ENCODE assay signal across 19 cellular contexts in genomic region chr18:27244259-27244658, GRCh38. TPM values are rescaled to one million over a fixed set of nuclear protein-coding genes. Genes with fewer than 3 reads are reported as not detected.
A peak's percentile ranks its signal among the peaks of the same experiment; 100 is the strongest.
DNase-seq lines count a peak whose midpoint lies in the region; ATAC-seq and TF ChIP-seq lines count a peak whose summit lies in the region.
"Had no signal": no experiment of that assay in that cellular context is flagged by ENCODE, and none has a peak within 500 bp of the region (broad histone marks: within the 10 kb centered on the region; RNA-seq: fewer than 3 reads in every experiment).

No MANE protein-coding gene starts in this region.

- no peak overlapping the region for H2AFZ ChIP-seq in GM23338

- no peaks in the 10 kb centered on the region for H3K27me3 Mint-ChIP-seq in GM23338 (ENCODE audit: insufficient read depth, low read depth, poor library complexity)
- no peaks in the 10 kb centered on the region for H3K27me3 Mint-ChIP-seq in WTC11 (ENCODE audit: low read depth)
- H3K27me3 Mint-ChIP-seq: CD4-positive, alpha-beta memory T cell; CD4-positive, CD25-positive, alpha-beta regulatory T cell; CD8-positive, alpha-beta memory T cell had no signal

- peak; percentile 17 for DNase-seq in GM23338 (ENCODE audit: low spot score)
- no peak for DNase-seq in WTC11 (ENCODE audit: low spot score)
- no peak for DNase-seq in activated CD4-positive, alpha-beta T cell treated with anti-CD3 and anti-CD28 coated beads for 4 hours
- DNase-seq in NCI-H510A treated with DMSO at 0.1 percent for 48 hours (lab: John Stamatoyannopoulos, UW): no peak
- DNase-seq: 8988T; ACHN; BE2C; C1 segment of cervical spinal cord; CD4-positive, alpha-beta memory T cell; CD4-positive, CD25-positive, alpha-beta regulatory T cell; CD8-positive, alpha-beta memory T cell; COR-L47; DMS79 treated with DMSO at 0.1 percent for 48 hours; GF-D8 had no signal

- no peaks in the 10 kb centered on the region for H3K27me3 ChIP-seq in GM23338 (ENCODE audit: insufficient read depth)
- H3K27me3 ChIP-seq: BE2C, BLaER1 had no signal

- H3K9me3 Mint-ChIP-seq in GM23338 (peaks cover 4% of the 10 kb centered on the region; the same call in 2 of the 3 replicates), WTC11 (peaks cover 8% of the 10 kb centered on the region)

- H3K36me3 ChIP-seq in GM23338 (ENCODE audit: insufficient read depth): no peaks in the 10 kb centered on the region
- H3K36me3 ChIP-seq: BE2C, BLaER1 had no signal

- TF ChIP-seq CTCF in GM23338 (conservative IDR thresholded peaks at IDR 0.05; ENCODE audit: low read depth in 2 of 2): no peak
- no peak for TF ChIP-seq CTCF in WTC11 (IDR thresholded peaks at IDR 0.05)

- no peaks in the 10 kb centered on the region for H3F3A ChIP-seq in GM23338 (replicated peaks; ENCODE audit: low read depth)

- no peaks in the 10 kb centered on the region for H3K79me2 ChIP-seq in GM23338 (replicated peaks; ENCODE audit: insufficient read depth)

- H3K4me3 Mint-ChIP-seq in GM23338 (no peak overlapping the region), WTC11 (no peak overlapping the region)
- H3K4me3 Mint-ChIP-seq: CD14-positive monocyte; CD4-positive, alpha-beta memory T cell; CD4-positive, CD25-positive, alpha-beta regulatory T cell; CD8-positive, alpha-beta memory T cell had no signal

- peak overlapping the region; percentile 43 for H3K27ac ChIP-seq in GM23338 (ENCODE audit: low read depth)
- H3K27ac ChIP-seq: BLaER1 had no signal

- H4K20me1 ChIP-seq in GM23338 (replicated peaks; ENCODE audit: insufficient read depth): no peaks in the 10 kb centered on the region
- H4K20me1 ChIP-seq: BLaER1 had no signal

- peak overlapping the region; percentile 26; the same call in 1 of the 2 replicates for H3K4me2 ChIP-seq in GM23338
- H3K4me2 ChIP-seq: BLaER1 had no signal

- CTCF ChIA-PET in WTC11 (lab: Charles Lee): interaction anchor here (1.0 kb wide), 1 partner anchor 10 kb away, joined by 4 read pairs; no protein-coding TSS in a partner anchor

- H3K4me1 ChIP-seq in GM23338 (ENCODE audit: insufficient read depth): peaks cover 31% of the 10 kb centered on the region
- H3K4me1 ChIP-seq: BE2C, BLaER1 had no signal

- POLR2A ChIA-PET in WTC11 (lab: Charles Lee): no interaction called here

- ATAC-seq in GM23338: no peak
- ATAC-seq in WTC11: no peak
- no peak for ATAC-seq in HG02852 (IDR thresholded peaks at IDR 0.05; ENCODE audit: unreplicated experiment)

- H3K9me2 ChIP-seq in GM23338 (ENCODE audit: insufficient read depth): no peaks in the 10 kb centered on the region

- peaks cover 4% of the 10 kb centered on the region; the same call in 1 of the 3 replicates for H3K36me3 Mint-ChIP-seq in GM23338 (ENCODE audit: low read depth)
- peaks cover 11% of the 10 kb centered on the region; the same call in 1 of the 2 replicates for H3K36me3 Mint-ChIP-seq in WTC11
- H3K36me3 Mint-ChIP-seq: CD14-positive monocyte; CD4-positive, alpha-beta memory T cell; CD4-positive, CD25-positive, alpha-beta regulatory T cell; CD8-positive, alpha-beta memory T cell had no signal

- H3K4me1 Mint-ChIP-seq in GM23338: peaks cover 11% of the 10 kb centered on the region; the same call in 1 of the 3 replicates
- H3K4me1 Mint-ChIP-seq in WTC11: peaks cover 29% of the 10 kb centered on the region
- H3K4me1 Mint-ChIP-seq: CD14-positive monocyte; CD4-positive, alpha-beta memory T cell; CD4-positive, CD25-positive, alpha-beta regulatory T cell; CD8-positive, alpha-beta memory T cell had no signal

- peak overlapping the region; percentile 2; the same call in 1 of the 2 replicates for H3K4me3 ChIP-seq in GM23338
- H3K4me3 ChIP-seq: BLaER1 had no signal

- H3K27ac Mint-ChIP-seq in GM23338 (no peak overlapping the region), WTC11 (peak overlapping the region; percentile 66; the same call in 1 of the 2 replicates)
- H3K27ac Mint-ChIP-seq: CD14-positive monocyte; CD4-positive, alpha-beta memory T cell; CD4-positive, CD25-positive, alpha-beta regulatory T cell; CD8-positive, alpha-beta memory T cell had no signal

TF ChIP-seq in GM23338, 12 proteins besides CTCF, POLR2A, EP300 and RAD21 (continues in another document):
- TF ChIP-seq CREB1 (CRISPR knock-in tag; IDR thresholded peaks at IDR 0.05; ENCODE audit: low read depth): no peak
- TF ChIP-seq ETS1 (IDR thresholded peaks at IDR 0.05): no peak
- peak; percentile 92 for TF ChIP-seq NANOG (IDR thresholded peaks at IDR 0.05; ENCODE audit: borderline replicate concordance)
- TF ChIP-seq POLR2AphosphoS5 (IDR thresholded peaks at IDR 0.05; ENCODE audit: low read depth): no peak

TF ChIP-seq in WTC11, 78 proteins besides CTCF, POLR2A, EP300 and RAD21 (continues in another document):
- no peak for TF ChIP-seq ZNF317 (CRISPR knock-in tag; IDR thresholded peaks at IDR 0.05; ENCODE audit: borderline replicate concordance, low read depth)
- no peak for TF ChIP-seq STAT6 (CRISPR knock-in tag; conservative IDR thresholded peaks at IDR 0.05; ENCODE audit: low read depth)
- no peak for TF ChIP-seq RELA (CRISPR knock-in tag; IDR thresholded peaks at IDR 0.05; ENCODE audit: borderline replicate concordance)
- no peak for TF ChIP-seq ZNF425 (CRISPR knock-in tag; conservative IDR thresholded peaks at IDR 0.05)
- no peak for TF ChIP-seq ZNF396 (CRISPR knock-in tag; IDR thresholded peaks at IDR 0.05; ENCODE audit: borderline replicate concordance)
- no peak for TF ChIP-seq USF2 (CRISPR knock-in tag; IDR thresholded peaks at IDR 0.05)
- TF ChIP-seq GABPB1 (CRISPR knock-in tag; IDR thresholded peaks at IDR 0.05): no peak
- no peak for TF ChIP-seq OVOL2 (CRISPR knock-in tag; IDR thresholded peaks at IDR 0.05; ENCODE audit: borderline replicate concordance)
- TF ChIP-seq ZNF219 (CRISPR knock-in tag; IDR thresholded peaks at IDR 0.05; ENCODE audit: borderline replicate concordance): no peak
- no peak for TF ChIP-seq ATF2 (CRISPR knock-in tag; IDR thresholded peaks at IDR 0.05; ENCODE audit: borderline replicate concordance, low read depth)

RNA-seq across cellular contexts. Expression of gene CHST9, which starts 59.2 kb away (rescaled TPM):
- 14.3 and 15.5 TPM in 2 replicates for total RNA-seq in GM23338 (2014; rRNA removed; shearing (Covaris generic))
- 13.8 and 16.8 TPM in 2 replicates for polyA plus RNA-seq in GM23338 (2016; fragmentation: Nextera tagmentation; extraction: Ambion mirVana)
- total RNA-seq in WTC11 (2021): 15.9 to 19.2 TPM (median 16.8 TPM) in 3 replicates
- total RNA-seq: A673; CD4-positive, alpha-beta memory T cell; CD4-positive, CD25-positive, alpha-beta regulatory T cell; CD8-positive, alpha-beta memory T cell had no signal
- polyA plus RNA-seq: AG04450; CD14-positive monocyte; CD4-positive, alpha-beta memory T cell; CD4-positive, CD25-positive, alpha-beta regulatory T cell; CD8-positive, alpha-beta memory T cell had no signal
